Comparison of ENCODE assay signal across 8 cellular contexts in genomic region chr19:7500811-7501450, GRCh38. TPM values are rescaled to one million over a fixed set of nuclear protein-coding genes. Genes with fewer than 3 reads are reported as not detected.
DNase-seq lines count a peak whose midpoint lies in the region; ATAC-seq and TF ChIP-seq lines count a peak whose summit lies in the region.

No MANE protein-coding gene starts in this region.

- POLR2A ChIA-PET in RWPE1 (lab: Yijun Ruan, JAX; ENCODE audit: low non-redundant PET) = interaction anchor here (0.7 to 0.8 kb wide), 2 partner anchors 11 to 34 kb away, joined by 3 read pairs; no protein-coding TSS in a partner anchor

- H3K27ac ChIP-seq in RWPE1 = peak overlapping the region; percentile 37

- TF ChIP-seq CTCF in BE2C (IDR thresholded peaks at IDR 0.05; ENCODE audit: low read depth, low read length) (0 out of 2 replicates have a peak, but pooled peaks have one; percentile 5), RWPE1 (conservative IDR thresholded peaks at IDR 0.05; ENCODE audit: low read depth) (no peak)

- H3K4me1 ChIP-seq in BE2C = 0 out of 2 replicates have a peak, but pooled peaks cover 4% of the 10 kb centered on the region

- peak; percentile 83 for DNase-seq in BE2C
- DNase-seq in HuH-7.5 (ENCODE audit: low spot score) = peak; percentile 93
- DNase-seq in RWPE1 (ENCODE audit: low spot score) = peak; percentile 63
- DNase-seq in astrocyte of the hippocampus (ENCODE audit: low read depth, low spot score) = peak; percentile 77
- DNase-seq in iPS-NIHi7 (ENCODE audit: extremely low spot score) = peak; percentile 84
- DNase-seq in stimulated activated CD4-positive, alpha-beta T cell treated with anti-CD3 and anti-CD28 coated beads, Interleukin-12 subunit alpha, Interleukin-12 subunit beta, amount 100 ng/mL, for 24 hours (ENCODE audit: low read depth in 2 of 2) = peak; percentile 44 to 60

- H3K36me3 ChIP-seq in BE2C = no peaks in the 10 kb centered on the region

- peak overlapping the region; percentile 39 for H3K4me3 ChIP-seq in BE2C (ENCODE audit: low read depth, low read length)

- no peaks in the 10 kb centered on the region for H3K9me3 ChIP-seq in BE2C

- CTCF ChIA-PET in RWPE1 (lab: Yijun Ruan, JAX) = no interaction called here

- no peak for ATAC-seq in GM19035 (IDR thresholded peaks at IDR 0.05; ENCODE audit: unreplicated experiment)
- no peak for ATAC-seq in HG03159 (IDR thresholded peaks at IDR 0.05; ENCODE audit: unreplicated experiment)

- no peaks in the 10 kb centered on the region for H3K27me3 ChIP-seq in BE2C

RNA-seq across cellular contexts. Expression of gene PEX11G, which starts 12.1 kb away (rescaled TPM):
- 0.97 TPM for polyA plus RNA-seq in BE2C (2012; ENCODE audit: insufficient read depth, insufficient read length, low read depth)

RNA-seq across cellular contexts. Expression of gene ZNF358, which starts 15.0 kb away (rescaled TPM):
- 91.0 TPM for polyA plus RNA-seq in BE2C (2012; ENCODE audit: insufficient read depth, insufficient read length, low read depth)

RNA-seq across cellular contexts. Expression of gene MCOLN1, which starts 21.5 kb away (rescaled TPM):
- 56.7 TPM for polyA plus RNA-seq in BE2C (2012; ENCODE audit: insufficient read depth, insufficient read length, low read depth)

RNA-seq across cellular contexts. Expression of gene PNPLA6, which starts 34.6 kb away (rescaled TPM):
- 55.4 TPM for polyA plus RNA-seq in BE2C (2012; ENCODE audit: insufficient read depth, insufficient read length, low read depth)
